Comparison of ENCODE assay signal across 8 cellular contexts in genomic region chr12:123388218-123388947, GRCh38. TPM values are rescaled to one million over a fixed set of nuclear protein-coding genes. Genes with fewer than 3 reads are reported as not detected.
A peak's percentile ranks its signal among the peaks of the same experiment; 100 is the strongest.
DNase-seq lines count a peak whose midpoint lies in the region; ATAC-seq and TF ChIP-seq lines count a peak whose summit lies in the region.

No MANE protein-coding gene starts in this region.

- no peak overlapping the region for H4K12ac ChIP-seq in trophoblast cell (ENCODE audit: low read depth, low read length)

- no peak for TF ChIP-seq POLR2A in heart left ventricle (IDR thresholded peaks at IDR 0.05)

- peak overlapping the region; percentile 33 for H2AFZ ChIP-seq in trophoblast cell (ENCODE audit: insufficient read depth, low read length, poor library complexity)

- H3K27me3 Mint-ChIP-seq in Calu3 (ENCODE audit: unreplicated experiment) (no peaks in the 10 kb centered on the region), type B pancreatic cell (no peaks in the 10 kb centered on the region)
- H3K27me3 Mint-ChIP-seq in activated naive CD8-positive, alpha-beta T cell treated with anti-CD3 and anti-CD28 coated beads, Interleukin-2, amount 50 U/mL, for 24 hours = no peaks in the 10 kb centered on the region

- H2BK120ac ChIP-seq in trophoblast cell (ENCODE audit: insufficient read depth, low read length, poor library complexity) = peak overlapping the region; percentile 41

- peak overlapping the region; percentile 66 for H3K4me3 Mint-ChIP-seq in Calu3 (ENCODE audit: low read depth, unreplicated experiment)
- peak overlapping the region; percentile 81 for H3K4me3 Mint-ChIP-seq in activated naive CD8-positive, alpha-beta T cell treated with anti-CD3 and anti-CD28 coated beads, Interleukin-2, amount 50 U/mL, for 24 hours
- H3K4me3 Mint-ChIP-seq in type B pancreatic cell = peak overlapping the region; percentile 85

- H3K4me3 ChIP-seq in heart left ventricle = peak overlapping the region; percentile 25 to 88 (median 62)
- peak overlapping the region; percentile 77 for H3K4me3 ChIP-seq in trophoblast cell (ENCODE audit: low read depth, low read length)

- H3K4ac ChIP-seq in trophoblast cell (ENCODE audit: low read depth, low read length) = peak overlapping the region; percentile 3

- peak overlapping the region; percentile 47 to 98 (median 93) for H3K27ac ChIP-seq in heart left ventricle
- H3K27ac ChIP-seq in trophoblast cell (ENCODE audit: low read depth, low read length) = peak overlapping the region; percentile 78

- peak overlapping the region; percentile 58 for H4K91ac ChIP-seq in trophoblast cell (ENCODE audit: low read depth, low read length)

- H3K9me3 ChIP-seq in heart left ventricle = no peaks in the 10 kb centered on the region
- no peaks in the 10 kb centered on the region for H3K9me3 ChIP-seq in trophoblast cell (ENCODE audit: insufficient read depth, low read depth, low read length)

- H3K9me3 Mint-ChIP-seq in Calu3 (ENCODE audit: low read depth, unreplicated experiment) (no peaks in the 10 kb centered on the region), type B pancreatic cell (no peaks in the 10 kb centered on the region)
- H3K9me3 Mint-ChIP-seq in activated naive CD8-positive, alpha-beta T cell treated with anti-CD3 and anti-CD28 coated beads, Interleukin-2, amount 50 U/mL, for 24 hours = no peaks in the 10 kb centered on the region

- peak overlapping the region; percentile 86 for H3K4me2 ChIP-seq in trophoblast cell (ENCODE audit: low read length)

- no peak overlapping the region for H3K23ac ChIP-seq in trophoblast cell (ENCODE audit: low read length)

- H3K36me3 ChIP-seq in heart left ventricle = peaks cover 0 to 30% (median 28%) of the 10 kb centered on the region in 9 donors
- peaks cover 21 to 26% of the 10 kb centered on the region in 2 experiments for H3K36me3 ChIP-seq in trophoblast cell (ENCODE audit: control insufficient read depth in 1 of 2, insufficient read depth in 2 of 2, low read length in 2 of 2)

- H3K27ac Mint-ChIP-seq in Calu3 (ENCODE audit: unreplicated experiment) (peak overlapping the region; percentile 77), type B pancreatic cell (peak overlapping the region; percentile 91)
- peak overlapping the region; percentile 77 for H3K27ac Mint-ChIP-seq in activated naive CD8-positive, alpha-beta T cell treated with anti-CD3 and anti-CD28 coated beads, Interleukin-2, amount 50 U/mL, for 24 hours

- ATAC-seq in GM21447 (IDR thresholded peaks at IDR 0.05; ENCODE audit: unreplicated experiment) (peak; percentile 34), heart left ventricle (peak; percentile 39 to 75 (median 62))
- ATAC-seq in activated naive CD8-positive, alpha-beta T cell treated with anti-CD3 and anti-CD28 coated beads, Interleukin-2, amount 50 U/mL, for 24 hours = peak; percentile 50

- H3K27me3 ChIP-seq in heart left ventricle (no peaks in the 10 kb centered on the region), trophoblast cell (ENCODE audit: insufficient read depth, low read length) (no peaks in the 10 kb centered on the region)

- CTCF ChIA-PET in Calu3 (lab: Charles Lee) = interaction anchor here (0.5 to 0.6 kb wide), 2 partner anchors 22 to 23 kb away, joined by 3 to 4 read pairs; partner anchors contain the start of gene SBNO1

- H3K36me3 Mint-ChIP-seq in Calu3 (ENCODE audit: insufficient read depth, unreplicated experiment) = peaks cover 61% of the 10 kb centered on the region
- peaks cover 22% of the 10 kb centered on the region for H3K36me3 Mint-ChIP-seq in activated naive CD8-positive, alpha-beta T cell treated with anti-CD3 and anti-CD28 coated beads, Interleukin-2, amount 50 U/mL, for 24 hours (ENCODE audit: low read depth)
- peaks cover 20% of the 10 kb centered on the region for H3K36me3 Mint-ChIP-seq in type B pancreatic cell

- H3K14ac ChIP-seq in trophoblast cell (ENCODE audit: low read length) = peak overlapping the region; percentile 33

- no peak for TF ChIP-seq CTCF in Calu3 (IDR thresholded peaks at IDR 0.05; ENCODE audit: unreplicated experiment)
- peak in 9 of 12 donors; percentile 9 to 56 (median 39) for TF ChIP-seq CTCF in heart left ventricle (IDR thresholded peaks at IDR 0.05)
- no peak for TF ChIP-seq CTCF in type B pancreatic cell (conservative IDR thresholded peaks at IDR 0.05)

- no TSS peak for BruUV-seq in Calu3 (replicated peaks; lab: Mats Ljungman, UMichigan)

- 0 to 1% (median 1%) methylated on average over 7 to 52 of the region's 52 CpGs for WGBS in heart left ventricle, 4 donors
- no CpG with 5 or more reads among the region's 52 CpGs for WGBS in trophoblast cell (ENCODE audit: extremely low coverage, insufficient coverage, insufficient read length)

- H3K4me1 Mint-ChIP-seq in Calu3 (ENCODE audit: low read depth, unreplicated experiment) (peaks cover 27% of the 10 kb centered on the region), type B pancreatic cell (ENCODE audit: unreplicated experiment) (peaks cover 26% of the 10 kb centered on the region)
- H3K4me1 Mint-ChIP-seq in activated naive CD8-positive, alpha-beta T cell treated with anti-CD3 and anti-CD28 coated beads, Interleukin-2, amount 50 U/mL, for 24 hours = peaks cover 38% of the 10 kb centered on the region

- DNase-seq in Calu3 (peak; percentile 85), LHCN-M2 (ENCODE audit: low read depth) (peak; percentile 61), SW480 (ENCODE audit: low spot score) (peak; percentile 61), heart left ventricle (peak; percentile 86 to 91 (median 88)), trophoblast cell (peak; percentile 55 to 80), type B pancreatic cell (ENCODE audit: extremely low spot score, unreplicated experiment) (peak; percentile 78)
- peak; percentile 80 for DNase-seq in activated naive CD8-positive, alpha-beta T cell treated with anti-CD3 and anti-CD28 coated beads, Interleukin-2, amount 50 U/mL, for 24 hours

- peaks cover 11% of the 10 kb centered on the region for H3K79me1 ChIP-seq in trophoblast cell (ENCODE audit: low read length)

- intact Hi-C loops in Calu3 (cut with micrococcal nuclease; ENCODE audit: unreplicated experiment) (no loop called here), heart left ventricle (cut with DNase I) (loop anchor here in 7 of 10 donors (1.0 to 10.0 kb wide), 9 partner anchors 23 to 194 kb away; partner anchors contain the start of genes SNRNP35 (in 2 of the 7), RILPL1 (in 1 of the 7), RILPL2 (in 1 of the 7) and SBNO1 (in 1 of the 7))

- peaks cover 0 to 58% (median 42%) of the 10 kb centered on the region in 12 donors for H3K4me1 ChIP-seq in heart left ventricle
- peaks cover 11 to 14% of the 10 kb centered on the region in 2 experiments for H3K4me1 ChIP-seq in trophoblast cell (ENCODE audit: control insufficient read depth in 1 of 2, insufficient read depth in 2 of 2, low read length in 2 of 2)

- peak overlapping the region; percentile 56 for H4K8ac ChIP-seq in trophoblast cell (ENCODE audit: low read depth, low read length)

- H3K9ac ChIP-seq in trophoblast cell (ENCODE audit: low read length) = peak overlapping the region; percentile 21

- H2BK12ac ChIP-seq in trophoblast cell (ENCODE audit: low read length) = peak overlapping the region; percentile 69

- no peak overlapping the region for H2AK5ac ChIP-seq in trophoblast cell (ENCODE audit: low read length)

- H2BK5ac ChIP-seq in trophoblast cell (ENCODE audit: low read depth, low read length, poor library complexity) = peak overlapping the region; percentile 29

- peak overlapping the region; percentile 25 for H3K18ac ChIP-seq in trophoblast cell (ENCODE audit: low read length)

- H3K79me2 ChIP-seq in trophoblast cell (ENCODE audit: control insufficient read depth, insufficient read depth, low read length, poor library complexity) = peaks cover 6% of the 10 kb centered on the region

RNA-seq across cellular contexts. Expression of gene KMT5A, which starts 4.5 kb away (rescaled TPM):
- total RNA-seq in Calu3 (2022) (83.5 and 92.6 TPM in 2 replicates), LHCN-M2 (2014; rRNA removed) (51.9 and 62.7 TPM in 2 replicates), heart left ventricle (10 to 100 TPM; 26.8 to 37.7 (median 28.7) TPM), type B pancreatic cell (ENCODE audit: low replicate concordance) (45.9 and 52.6 TPM in 2 replicates)
- 30.5 TPM for polyA plus RNA-seq in LHCN-M2 (2012)
- 10 to 100 TPM; 14.3 to 30.6 TPM for polyA plus RNA-seq in heart left ventricle
- polyA plus RNA-seq in trophoblast cell (2013) = 51.7 and 53.1 TPM in 2 replicates

RNA-seq across cellular contexts. Expression of gene SBNO1, which starts 23.7 kb away (rescaled TPM):
- total RNA-seq in Calu3 (2022) = 60.8 and 62.7 TPM in 2 replicates
- total RNA-seq in LHCN-M2 (2014; rRNA removed) = 29.7 and 32.1 TPM in 2 replicates
- polyA plus RNA-seq in LHCN-M2 (2012) = 9.3 TPM
- total RNA-seq in heart left ventricle = 10 to 100 TPM; 17.2 to 33.8 (median 27.9) TPM
- 10 to 100 TPM in 1 of 2 donors, 1 to 10 TPM in 1; 6.3 to 12.3 TPM for polyA plus RNA-seq in heart left ventricle
- polyA plus RNA-seq in trophoblast cell (2013) = 30.3 and 30.7 TPM in 2 replicates
- 42.3 and 43.1 TPM in 2 replicates for total RNA-seq in type B pancreatic cell (ENCODE audit: low replicate concordance)

RNA-seq across cellular contexts. Expression of gene RILPL2, which starts 48.1 kb away (rescaled TPM):
- total RNA-seq in Calu3 (2022) (2.4 and 2.8 TPM in 2 replicates), LHCN-M2 (2014; rRNA removed) (3.3 and 3.5 TPM in 2 replicates), heart left ventricle (1 to 10 TPM; 1.6 to 3.4 (median 2.1) TPM), type B pancreatic cell (ENCODE audit: low replicate concordance) (1.00 and 1.4 TPM in 2 replicates)
- polyA plus RNA-seq in LHCN-M2 (2012) = 4.0 TPM
- 1 to 10 TPM; 2.2 to 3.2 TPM for polyA plus RNA-seq in heart left ventricle
- 4.1 and 4.7 TPM in 2 replicates for polyA plus RNA-seq in trophoblast cell (2013)

Comparison
In these comparisons a context has a peak if more than half of its experiments do, and no peak if none do; other contexts are left out.
1. Peak in every context shown above with its lines: DNase-seq, ATAC-seq, H3K4me3 ChIP-seq and H3K27ac ChIP-seq.
2. CTCF ChIP-seq: peak in heart left ventricle (9 of 12); none in Calu3 (single experiment) and type B pancreatic cell (single experiment).